Comparison of ENCODE assay signal across 12 cellular contexts in genomic region chr6:33988121-33989015, GRCh38.
DNase-seq lines count a peak whose midpoint lies in the region; ATAC-seq and TF ChIP-seq lines count a peak whose summit lies in the region.
"Had no signal": no experiment of that assay in that cellular context is flagged by ENCODE, and none has a peak within 500 bp of the region (broad histone marks: within the 10 kb centered on the region; RNA-seq: fewer than 3 reads in every experiment).

No MANE protein-coding gene starts in this region.

- H3K36me3 Mint-ChIP-seq in progenitor cell of endocrine pancreas (ENCODE audit: insufficient read depth), result peaks cover 1% of the 10 kb centered on the region

- H3K4me1 Mint-ChIP-seq in progenitor cell of endocrine pancreas (ENCODE audit: low read depth), result peaks cover 45% of the 10 kb centered on the region

- H3K4me1 ChIP-seq in HCT116 (ENCODE audit: control insufficient read depth in 1 of 2, insufficient read depth in 2 of 2, low read length in 2 of 2) (peaks cover 3 to 13% of the 10 kb centered on the region in 2 experiments; a peak in 3 of 4 replicates), body of pancreas (peaks cover 5% of the 10 kb centered on the region)
- H3K4me1 ChIP-seq: tibial artery had no signal

- H3K9me3 ChIP-seq in HCT116 (ENCODE audit: control insufficient read depth in 1 of 2, insufficient read depth in 1 of 2, low read depth in 1 of 2, low read length in 2 of 2) (no peaks in the 10 kb centered on the region), body of pancreas (no peaks in the 10 kb centered on the region)
- H3K9me3 ChIP-seq: tibial artery had no signal

- no peak overlapping the region for H2AFZ ChIP-seq in HCT116 (ENCODE audit: low read depth, low read length, poor library complexity, severe bottlenecking)

- peak overlapping the region; percentile 29 for H3K27ac Mint-ChIP-seq in progenitor cell of endocrine pancreas
- H3K27ac Mint-ChIP-seq: activated CD4-positive, alpha-beta T cell treated with anti-CD3 and anti-CD28 coated beads, Interleukin-2, amount 10 ng/mL, durations not matched to agents 24 days and 14 days had no signal

- H3K27ac ChIP-seq in HCT116 (ENCODE audit: low read depth, low read length) (no peak overlapping the region), body of pancreas (no peak overlapping the region)
- H3K27ac ChIP-seq: tibial artery had no signal

- TF ChIP-seq POLR2A in HCT116 (IDR thresholded peaks at IDR 0.05; ENCODE audit: borderline replicate concordance, extremely low read depth, insufficient read depth, insufficient read length), result no peak
- TF ChIP-seq POLR2A in body of pancreas (IDR thresholded peaks at IDR 0.05), result peak in 1 of 3 donors; percentile 15

- H3K4me3 Mint-ChIP-seq in progenitor cell of endocrine pancreas (ENCODE audit: low read depth), result peak overlapping the region; percentile 56
- H3K4me3 Mint-ChIP-seq: activated CD4-positive, alpha-beta T cell treated with anti-CD3 and anti-CD28 coated beads, Interleukin-2, amount 10 ng/mL, durations not matched to agents 24 days and 14 days had no signal

- H3K79me2 ChIP-seq in HCT116 (ENCODE audit: insufficient read depth, low read length), result no peaks in the 10 kb centered on the region

- H3K9me2 ChIP-seq in HCT116 (ENCODE audit: insufficient read depth), result no peaks in the 10 kb centered on the region

- no peaks in the 10 kb centered on the region for H3K27me3 ChIP-seq in HCT116 (ENCODE audit: insufficient read depth, low read length)
- no peaks in the 10 kb centered on the region for H3K27me3 ChIP-seq in body of pancreas

- no peaks in the 10 kb centered on the region for H4K20me1 ChIP-seq in HCT116 (ENCODE audit: insufficient read depth)

- no peak overlapping the region for H3K4me3 ChIP-seq in HCT116 (replicated peaks in 1 of 2; ENCODE audit: low read depth in 1 of 2, low read length in 2 of 2)
- no peak overlapping the region for H3K4me3 ChIP-seq in body of pancreas
- H3K4me3 ChIP-seq: tibial artery had no signal

- H3K9ac ChIP-seq in HCT116 (ENCODE audit: low read length), result peak overlapping the region; percentile 12; the same call in 1 of the 2 replicates

- ATAC-seq in HCT116 (no peak), body of pancreas (peak; percentile 51), GM21515 (IDR thresholded peaks at IDR 0.05; ENCODE audit: unreplicated experiment) (no peak), GM19023 (IDR thresholded peaks at IDR 0.05; ENCODE audit: unreplicated experiment) (no peak)

- DNase-seq in HCT116 (ENCODE audit: low read depth, low spot score), result no peak
- DNase-seq in NCI-H2107 (lab: John Stamatoyannopoulos, UW), result peak; percentile 18
- peak; percentile 10 to 62 (median 46) for DNase-seq in body of pancreas
- DNase-seq in progenitor cell of endocrine pancreas (ENCODE audit: low spot score, unreplicated experiment), result peak; percentile 37
- no peak for DNase-seq in Ammon's horn (ENCODE audit: low spot score)
- DNase-seq in amniotic stem cell (lab: John Stamatoyannopoulos, UW), result no peak
- DNase-seq: activated CD4-positive, alpha-beta T cell treated with anti-CD3 and anti-CD28 coated beads, Interleukin-2, amount 10 ng/mL, durations not matched to agents 24 days and 14 days; left cardiac atrium; NCI-H1694 treated with DMSO at 0.1 percent for 48 hours had no signal

- intact Hi-C loops in HCT116 (cut with micrococcal nuclease), result no loop called here
- intact Hi-C loops in body of pancreas (cut with DNase I), result no loop called here

- H3K36me3 ChIP-seq in HCT116 (ENCODE audit: control insufficient read depth in 1 of 2, insufficient read depth in 2 of 2, low read length in 2 of 2) (no peaks in the 10 kb centered on the region), body of pancreas (replicated peaks in 1 of 2; ENCODE audit: insufficient read depth in 1 of 2, low read depth in 2 of 2) (no peaks in the 10 kb centered on the region)
- H3K36me3 ChIP-seq: tibial artery had no signal

- CTCF ChIA-PET in HCT116 (lab: Charles Lee), result interaction anchor here (1.5 kb wide), 1 partner anchor 167 kb away, joined by 4 read pairs; no protein-coding TSS in a partner anchor

- no peak for TF ChIP-seq CTCF in HCT116 (IDR thresholded peaks at IDR 0.05 in 2 of 3, conservative IDR thresholded peaks at IDR 0.05 in 1 of 3; ENCODE audit: borderline replicate concordance in 1 of 3, insufficient read depth in 1 of 3, low read depth in 2 of 3, low read length in 2 of 3)
- TF ChIP-seq CTCF in body of pancreas (IDR thresholded peaks at IDR 0.05), result no peak
- TF ChIP-seq CTCF in progenitor cell of endocrine pancreas (IDR thresholded peaks at IDR 0.05; ENCODE audit: unreplicated experiment), result no peak

- H3K27me3 Mint-ChIP-seq in progenitor cell of endocrine pancreas, result peaks cover 50% of the 10 kb centered on the region
- H3K27me3 Mint-ChIP-seq: activated CD4-positive, alpha-beta T cell treated with anti-CD3 and anti-CD28 coated beads, Interleukin-2, amount 10 ng/mL, durations not matched to agents 24 days and 14 days had no signal

- BruUV-seq in HCT116 (replicated peaks; lab: Mats Ljungman, UMichigan), result no TSS peak

- 52 to 58% methylated on average over 7 to 16 of the region's 16 CpGs for WGBS in body of pancreas, 2 donors

- POLR2A ChIA-PET in HCT116 (lab: Charles Lee), result no interaction called here

- RAD21 ChIA-PET in HCT116 (lab: Charles Lee; ENCODE audit: low non-redundant PET in 1 of 2, low total read pairs in 2 of 2, uncharacterized antibody in 2 of 2, unreplicated experiment in 2 of 2), result no interaction called here

- no peak for TF ChIP-seq RAD21 in HCT116 (IDR thresholded peaks at IDR 0.05; ENCODE audit: low read depth)

- H3K9me3 Mint-ChIP-seq in progenitor cell of endocrine pancreas (ENCODE audit: low read depth), result peaks cover 3% of the 10 kb centered on the region
- H3K9me3 Mint-ChIP-seq: activated CD4-positive, alpha-beta T cell treated with anti-CD3 and anti-CD28 coated beads, Interleukin-2, amount 10 ng/mL, durations not matched to agents 24 days and 14 days had no signal

- H3K4me2 ChIP-seq in HCT116 (ENCODE audit: low read length), result no peak overlapping the region

TF ChIP-seq in HCT116, 20 proteins besides CTCF, POLR2A, EP300 and RAD21 (continues in another document):
- no peak for TF ChIP-seq JUND (IDR thresholded peaks at IDR 0.05)
- no peak for TF ChIP-seq EGR1 (IDR thresholded peaks at IDR 0.05; ENCODE audit: low read depth)
- no peak for TF ChIP-seq FOSL1 (IDR thresholded peaks at IDR 0.05; ENCODE audit: low read depth)
- no peak for TF ChIP-seq MAX (IDR thresholded peaks at IDR 0.05)
- no peak for TF ChIP-seq YY1 (IDR thresholded peaks at IDR 0.05; ENCODE audit: extremely low read depth, insufficient replicate concordance, low read depth, low read length)
- no peak for TF ChIP-seq ZNF274 (IDR thresholded peaks at IDR 0.05; ENCODE audit: low read depth, low read length)
- no peak for TF ChIP-seq SP1 (IDR thresholded peaks at IDR 0.05; ENCODE audit: low read depth)
- no peak for TF ChIP-seq EZH2phosphoT487 (IDR thresholded peaks at IDR 0.05; ENCODE audit: borderline replicate concordance)
- TF ChIP-seq EZH2 (IDR thresholded peaks at IDR 0.05), result no peak
- no peak for TF ChIP-seq CEBPB (IDR thresholded peaks at IDR 0.05; ENCODE audit: low read depth)
- TF ChIP-seq SIN3A (IDR thresholded peaks at IDR 0.05; ENCODE audit: low read depth), result no peak
- no peak for TF ChIP-seq ELF1 (IDR thresholded peaks at IDR 0.05; ENCODE audit: borderline replicate concordance, low read depth)
- TF ChIP-seq CBX3 (IDR thresholded peaks at IDR 0.05; ENCODE audit: low read depth), result no peak
- TF ChIP-seq ATF3 (IDR thresholded peaks at IDR 0.05), result no peak
- no peak for TF ChIP-seq ZBTB33 (IDR thresholded peaks at IDR 0.05; ENCODE audit: extremely low read depth, insufficient replicate concordance, low read length)
- TF ChIP-seq SRF (IDR thresholded peaks at IDR 0.05; ENCODE audit: low read depth), result no peak
- no peak for TF ChIP-seq ZFX (IDR thresholded peaks at IDR 0.05)

Comparison
In these comparisons a context has a peak if more than half of its experiments do, and no peak if none do; other contexts are left out.
1. DNase-seq: peak in NCI-H2107 (single experiment), body of pancreas (4 of 4) and progenitor cell of endocrine pancreas (single experiment); none in HCT116 (single experiment), Ammon's horn (single experiment) and amniotic stem cell (single experiment).